Comparison of ENCODE assay signal across 24 cellular contexts in the genomic region with DNA sequence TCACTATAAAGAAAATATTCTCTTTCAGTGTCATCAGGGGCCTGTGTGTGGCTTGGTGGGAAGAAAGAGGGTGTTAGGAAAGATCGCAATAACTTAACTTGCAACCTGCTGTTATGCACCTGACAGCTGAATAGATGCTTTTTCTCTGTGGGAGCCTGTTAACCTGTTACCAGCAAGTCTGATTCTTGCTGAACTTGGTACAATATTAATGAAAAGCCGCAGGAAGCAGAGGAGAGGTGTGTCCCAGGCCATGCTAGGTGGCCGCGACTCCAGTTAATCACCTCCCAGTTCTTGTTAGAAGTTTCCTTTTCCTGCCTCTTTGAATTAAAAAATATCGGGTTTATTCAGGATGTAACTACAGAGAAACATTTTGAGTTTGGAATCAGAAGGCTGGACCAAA.
"Had no signal": no experiment of that assay in that cellular context is flagged by ENCODE, and none has a peak within 500 bp of the region (broad histone marks: within the 10 kb centered on the region; RNA-seq: fewer than 3 reads in every experiment).

No MANE protein-coding gene starts in this region.

- H3K4me1 Mint-ChIP-seq: activated CD4-positive, alpha-beta memory T cell treated with anti-CD3 and anti-CD28 coated beads, Interleukin-2, amount 10 ng/mL, durations not matched to agents 7 days and 5 days; activated CD4-positive, alpha-beta T cell treated with anti-CD3 and anti-CD28 coated beads for 36 hours; activated naive CD4-positive, alpha-beta T cell treated with anti-CD3 and anti-CD28 coated beads, Interleukin-2, amount 10 ng/mL, durations not matched to agents 7 days and 5 days; activated naive CD8-positive, alpha-beta T cell treated with anti-CD3 and anti-CD28 coated beads for 36 hours had no signal

- ATAC-seq: activated CD4-positive, alpha-beta T cell treated with anti-CD3 and anti-CD28 coated beads for 36 hours; activated T-cell treated with anti-CD3 and anti-CD28 coated beads, Interleukin-2, amount 50 U/mL, for 72 hours had no signal

- H3K4me3 ChIP-seq: MG63, SK-N-MC had no signal

- DNase-seq: activated CD4-positive, alpha-beta memory T cell treated with anti-CD3 and anti-CD28 coated beads, Interleukin-2, amount 10 ng/mL, durations not matched to agents 7 days and 5 days; activated CD4-positive, alpha-beta T cell treated with anti-CD3 and anti-CD28 coated beads for 36 hours; activated CD4-positive, alpha-beta T cell treated with anti-CD3 and anti-CD28 coated beads, Interleukin-2, amount 50 U/mL, for 1 hour; activated CD4-positive, CD25-positive, alpha-beta regulatory T cell; activated CD8-positive, alpha-beta memory T cell treated with anti-CD3 and anti-CD28 coated beads, Interleukin-2, amount 50 U/mL, for 4 hours; activated gamma-delta T cell treated with Interleukin-2 at 50 U/mL for 16 hours; activated naive CD4-positive, alpha-beta T cell treated with anti-CD3 and anti-CD28 coated beads, Interleukin-2, amount 10 ng/mL, durations not matched to agents 7 days and 5 days; activated naive CD8-positive, alpha-beta T cell treated with anti-CD3 and anti-CD28 coated beads for 36 hours; activated T-cell treated with anti-CD3 and anti-CD28 coated beads, Interleukin-2, amount 50 U/mL, for 72 hours; MG63; MV-4-11; NCI-H1092 treated with DMSO at 0.1 percent for 48 hours; NCI-H1417 treated with DMSO at 0.1 percent for 48 hours; NCI-H1694; NCI-H2029; NCI-H2107; NCI-H2171 treated with DMSO at 0.1 percent for 48 hours; NCI-H226; NCI-H526; NCI-H82; T-helper 1 cell had no signal

- H3K36me3 Mint-ChIP-seq: activated naive CD4-positive, alpha-beta T cell treated with anti-CD3 and anti-CD28 coated beads, Interleukin-2, amount 10 ng/mL, durations not matched to agents 7 days and 5 days; activated naive CD8-positive, alpha-beta T cell treated with anti-CD3 and anti-CD28 coated beads for 36 hours had no signal

- H3K9me3 ChIP-seq: MG63 had no signal

- H3K27me3 Mint-ChIP-seq: activated CD4-positive, alpha-beta memory T cell treated with anti-CD3 and anti-CD28 coated beads, Interleukin-2, amount 10 ng/mL, durations not matched to agents 7 days and 5 days; activated CD4-positive, alpha-beta T cell treated with anti-CD3 and anti-CD28 coated beads for 36 hours; activated naive CD4-positive, alpha-beta T cell treated with anti-CD3 and anti-CD28 coated beads, Interleukin-2, amount 10 ng/mL, durations not matched to agents 7 days and 5 days; activated naive CD8-positive, alpha-beta T cell treated with anti-CD3 and anti-CD28 coated beads for 36 hours had no signal

- H3K27ac Mint-ChIP-seq: activated CD4-positive, alpha-beta memory T cell treated with anti-CD3 and anti-CD28 coated beads, Interleukin-2, amount 10 ng/mL, durations not matched to agents 7 days and 5 days; activated CD4-positive, alpha-beta T cell treated with anti-CD3 and anti-CD28 coated beads for 36 hours; activated naive CD4-positive, alpha-beta T cell treated with anti-CD3 and anti-CD28 coated beads, Interleukin-2, amount 10 ng/mL, durations not matched to agents 7 days and 5 days; activated naive CD8-positive, alpha-beta T cell treated with anti-CD3 and anti-CD28 coated beads for 36 hours; activated T-cell treated with anti-CD3 and anti-CD28 coated beads, Interleukin-2, amount 50 U/mL, for 72 hours; activated T-helper 2 cell treated with anti-CD3 and anti-CD28 coated beads, Interferon-gamma antibody, Interleukin-2, Interleukin-4, amounts not matched to agents 10 μg/mL and 5 μg/mL and 100 μg/mL, durations not matched to agents 14 hours and 24 hours and 36 hours had no signal

- H3K27ac ChIP-seq: SK-N-MC, VCaP had no signal

- H3K36me3 ChIP-seq: MG63 had no signal

- H3K27me3 ChIP-seq: MG63 had no signal

- H3K4me3 Mint-ChIP-seq: activated CD4-positive, alpha-beta memory T cell treated with anti-CD3 and anti-CD28 coated beads, Interleukin-2, amount 10 ng/mL, durations not matched to agents 7 days and 5 days; activated CD4-positive, alpha-beta T cell treated with anti-CD3 and anti-CD28 coated beads for 36 hours; activated naive CD4-positive, alpha-beta T cell treated with anti-CD3 and anti-CD28 coated beads, Interleukin-2, amount 10 ng/mL, durations not matched to agents 7 days and 5 days; activated naive CD8-positive, alpha-beta T cell treated with anti-CD3 and anti-CD28 coated beads for 36 hours; activated T-cell treated with anti-CD3 and anti-CD28 coated beads, Interleukin-2, amount 50 U/mL, for 72 hours had no signal

- H3K9me3 Mint-ChIP-seq: activated CD4-positive, alpha-beta memory T cell treated with anti-CD3 and anti-CD28 coated beads, Interleukin-2, amount 10 ng/mL, durations not matched to agents 7 days and 5 days; activated naive CD8-positive, alpha-beta T cell treated with anti-CD3 and anti-CD28 coated beads for 36 hours; activated T-cell treated with anti-CD3 and anti-CD28 coated beads, Interleukin-2, amount 50 U/mL, for 72 hours; activated T-helper 2 cell treated with anti-CD3 and anti-CD28 coated beads, Interferon-gamma antibody, Interleukin-2, Interleukin-4, amounts not matched to agents 10 μg/mL and 5 μg/mL and 100 μg/mL, durations not matched to agents 14 hours and 24 hours and 36 hours had no signal
